ENCODE assay signal across 8 cellular contexts in genomic region chr4:109294006-109294405, GRCh38. TPM values are rescaled to one million over a fixed set of nuclear protein-coding genes. Genes with fewer than 3 reads are reported as not detected.
DNase-seq lines count a peak whose midpoint lies in the region; ATAC-seq and TF ChIP-seq lines count a peak whose summit lies in the region.

No MANE protein-coding gene starts in this region.

- H3F3A ChIP-seq in MM.1S (ENCODE audit: insufficient read depth, low read length), result no peaks in the 10 kb centered on the region

- H3K9ac ChIP-seq in MM.1S (ENCODE audit: low read length), result no peak overlapping the region

- H3K79me2 ChIP-seq in MM.1S (ENCODE audit: low read length), result no peaks in the 10 kb centered on the region

- H2AFZ ChIP-seq in MM.1S (ENCODE audit: low read length), result no peak overlapping the region

- H3K4me3 ChIP-seq in MM.1S (ENCODE audit: low read length), result no peak overlapping the region
- H3K4me3 ChIP-seq in choroid plexus epithelial cell (ENCODE audit: low read depth, low read length), result no peak overlapping the region
- H3K4me3 ChIP-seq in upper lobe of right lung, result no peak overlapping the region

- H3K9me3 ChIP-seq in MM.1S (replicated peaks; ENCODE audit: insufficient read depth, low read length) (no peaks in the 10 kb centered on the region), upper lobe of right lung (no peaks in the 10 kb centered on the region)

- H3K4me1 ChIP-seq in MM.1S (ENCODE audit: low read length) (peaks cover 10% of the 10 kb centered on the region; the same call in 1 of the 2 replicates), upper lobe of right lung (no peaks in the 10 kb centered on the region)

- H3K27ac ChIP-seq in MM.1S (ENCODE audit: low read length) (no peak overlapping the region), upper lobe of right lung (no peak overlapping the region)

- H3K36me3 ChIP-seq in MM.1S (replicated peaks; ENCODE audit: insufficient read depth, low read length) (no peaks in the 10 kb centered on the region), upper lobe of right lung (no peaks in the 10 kb centered on the region)

- peak; percentile 18 for DNase-seq in ACHN
- peak; percentile 66 for DNase-seq in MM.1S
- DNase-seq in choroid plexus epithelial cell (ENCODE audit: low read depth), result peak; percentile 35
- DNase-seq in upper lobe of right lung, result no peak
- no peak for DNase-seq in epidermal melanocyte (ENCODE audit: insufficient read length, low spot score)
- no peak for DNase-seq in midbrain (lab: John Stamatoyannopoulos, UW)

- no peaks in the 10 kb centered on the region for H4K20me1 ChIP-seq in MM.1S (ENCODE audit: insufficient read depth, low read length)

- no peaks in the 10 kb centered on the region for H3K9me2 ChIP-seq in MM.1S (replicated peaks; ENCODE audit: insufficient read depth, low read length)

- TF ChIP-seq CTCF in MM.1S (IDR thresholded peaks at IDR 0.05; ENCODE audit: low read length), result peak; percentile 88
- TF ChIP-seq CTCF in choroid plexus epithelial cell (conservative IDR thresholded peaks at IDR 0.05; ENCODE audit: low read depth, low read length), result peak; percentile 51
- TF ChIP-seq CTCF in upper lobe of right lung (IDR thresholded peaks at IDR 0.05), result peak; percentile 37

- peak; percentile 88 for ATAC-seq in GM18499 (IDR thresholded peaks at IDR 0.05; ENCODE audit: insufficient read depth, unreplicated experiment)
- peak; percentile 97 for ATAC-seq in HG02588 (IDR thresholded peaks at IDR 0.05; ENCODE audit: unreplicated experiment)
- ATAC-seq in upper lobe of right lung, result peak; percentile 65

- no peak overlapping the region for H3K4me2 ChIP-seq in MM.1S (ENCODE audit: low read depth, low read length)

- H3K27me3 ChIP-seq in MM.1S (replicated peaks; ENCODE audit: insufficient read depth, low read length) (no peaks in the 10 kb centered on the region), upper lobe of right lung (peaks cover 6% of the 10 kb centered on the region)

- intact Hi-C loops in upper lobe of right lung (cut with DNase I), result no loop called here

- in situ Hi-C loops in ACHN (cut with HindIII; ENCODE audit: low pct_ligation_motif_present, low pct_unique_long_range_greater_than_20kb, low sequenced_read_pairs), result no loop called here

RNA-seq across cellular contexts. Expression of gene COL25A1, which starts 8.5 kb away (rescaled TPM):
- 0.75 TPM for total RNA-seq in upper lobe of right lung

Comparison
In these comparisons a context has a peak if more than half of its experiments do, and no peak if none do; other contexts are left out.
1. DNase-seq: peak in ACHN (single experiment), MM.1S (single experiment) and choroid plexus epithelial cell (single experiment); none in upper lobe of right lung (single experiment), epidermal melanocyte (single experiment) and midbrain (single experiment).
2. CTCF ChIP-seq: peak in every context shown above with its lines; median percentile 88 in MM.1S; 51 in choroid plexus epithelial cell; 37 in upper lobe of right lung.
3. Peak in every context shown above with its lines, with median percentiles within 50 percentile points of each other: ATAC-seq.